In the genomic region with DNA sequence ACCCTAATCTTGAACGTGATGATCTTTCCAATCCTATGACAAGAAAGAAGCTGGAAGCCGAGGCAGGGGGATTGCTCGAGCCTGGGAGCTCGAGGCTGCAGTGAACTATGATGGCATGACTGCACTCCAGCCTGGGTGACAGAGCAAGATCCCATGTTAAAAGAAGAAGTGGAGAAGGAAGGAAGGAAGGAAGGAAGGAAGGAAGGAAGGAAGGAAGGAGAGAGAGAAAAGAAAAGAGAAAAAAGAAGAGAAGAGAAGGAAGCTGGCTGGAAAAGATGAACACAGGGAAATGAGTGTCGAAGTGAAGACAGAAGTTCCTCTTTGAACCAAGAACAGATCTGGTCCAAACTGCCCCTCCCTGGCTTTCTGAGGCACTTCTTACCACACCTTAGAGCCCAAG, we compare ENCODE assay signal across 22 cellular contexts.
"Had no signal": no experiment of that assay in that cellular context is flagged by ENCODE, and none has a peak within 500 bp of the region (broad histone marks: within the 10 kb centered on the region; RNA-seq: fewer than 3 reads in every experiment).

No MANE protein-coding gene starts in this region.

- H3K36me3 Mint-ChIP-seq: activated naive CD4-positive, alpha-beta T cell treated with anti-CD3 and anti-CD28 coated beads, Interleukin-2, amount 50 U/mL, for 24 hours had no signal

- H3K27ac Mint-ChIP-seq: activated CD8-positive, alpha-beta T cell treated with anti-CD3 and anti-CD28 coated beads for 36 hours; activated naive CD4-positive, alpha-beta T cell treated with anti-CD3 and anti-CD28 coated beads, Interleukin-2, amount 50 U/mL, for 24 hours; activated T-helper 1 cell treated with anti-CD3 and anti-CD28 coated beads, Interleukin-12 subunit alpha, Interleukin-12 subunit beta, Interleukin-2, Interleukin-4 antibody, amounts not matched to agents 30 ng/mL and 10 ng/mL and 1 ng/mL, durations not matched to agents 14 hours and 24 hours and 36 hours had no signal

- H3K4me1 Mint-ChIP-seq: activated naive CD4-positive, alpha-beta T cell treated with anti-CD3 and anti-CD28 coated beads, Interleukin-2, amount 50 U/mL, for 24 hours had no signal

- ATAC-seq: activated CD8-positive, alpha-beta T cell treated with anti-CD3 and anti-CD28 coated beads for 36 hours had no signal

- H3K4me3 ChIP-seq: Peyer's patch had no signal

- H3K27ac ChIP-seq: Peyer's patch, VCaP had no signal

- H3K9me3 ChIP-seq: Peyer's patch had no signal

- H3K27me3 ChIP-seq: Peyer's patch had no signal

- H3K4me3 Mint-ChIP-seq: activated CD8-positive, alpha-beta T cell treated with anti-CD3 and anti-CD28 coated beads for 36 hours; activated naive CD4-positive, alpha-beta T cell treated with anti-CD3 and anti-CD28 coated beads, Interleukin-2, amount 50 U/mL, for 24 hours; activated T-helper 1 cell treated with anti-CD3 and anti-CD28 coated beads, Interleukin-12 subunit alpha, Interleukin-12 subunit beta, Interleukin-2, Interleukin-4 antibody, amounts not matched to agents 30 ng/mL and 10 ng/mL and 1 ng/mL, durations not matched to agents 14 hours and 24 hours and 36 hours had no signal

- DNase-seq: activated CD4-positive, CD25-positive, alpha-beta regulatory T cell; activated CD8-positive, alpha-beta memory T cell treated with anti-CD3 and anti-CD28 coated beads, Interleukin-2, amount 50 U/mL, for 4 hours; activated CD8-positive, alpha-beta T cell treated with anti-CD3 and anti-CD28 coated beads for 36 hours; activated effector memory CD4-positive, alpha-beta T cell treated with Interleukin-2 at 50 U/mL for 16 hours; activated naive CD4-positive, alpha-beta T cell; activated T-cell treated with anti-CD3 and anti-CD28 coated beads, Interleukin-2, amount 50 U/mL, for 1 hour; aorta; central memory CD4-positive, alpha-beta T cell; Karpas-422; NCI-H1105 treated with DMSO at 0.1 percent for 48 hours; NCI-H1436 treated with DMSO at 0.1 percent for 48 hours; NCI-H187; NCI-H2081; NCI-H510A treated with DMSO at 0.1 percent for 48 hours; NCI-H69; NK-92 treated with Interleukin-12 subunit alpha and Interleukin-12 subunit beta, amount 100 ng/mL, for 24 hours; Peyer's patch; SHP77 treated with DMSO at 0.1 percent for 48 hours; T-helper 2 cell had no signal

- H3K36me3 ChIP-seq: Peyer's patch had no signal

- H3K9me3 Mint-ChIP-seq: activated CD8-positive, alpha-beta T cell treated with anti-CD3 and anti-CD28 coated beads for 36 hours; activated naive CD4-positive, alpha-beta T cell treated with anti-CD3 and anti-CD28 coated beads, Interleukin-2, amount 50 U/mL, for 24 hours; activated T-helper 1 cell treated with anti-CD3 and anti-CD28 coated beads, Interleukin-12 subunit alpha, Interleukin-12 subunit beta, Interleukin-2, Interleukin-4 antibody, amounts not matched to agents 30 ng/mL and 10 ng/mL and 1 ng/mL, durations not matched to agents 14 hours and 24 hours and 36 hours had no signal

- H3K4me1 ChIP-seq: Peyer's patch had no signal
